8 cellular contexts compared by ENCODE assay signal in the genomic region with DNA sequence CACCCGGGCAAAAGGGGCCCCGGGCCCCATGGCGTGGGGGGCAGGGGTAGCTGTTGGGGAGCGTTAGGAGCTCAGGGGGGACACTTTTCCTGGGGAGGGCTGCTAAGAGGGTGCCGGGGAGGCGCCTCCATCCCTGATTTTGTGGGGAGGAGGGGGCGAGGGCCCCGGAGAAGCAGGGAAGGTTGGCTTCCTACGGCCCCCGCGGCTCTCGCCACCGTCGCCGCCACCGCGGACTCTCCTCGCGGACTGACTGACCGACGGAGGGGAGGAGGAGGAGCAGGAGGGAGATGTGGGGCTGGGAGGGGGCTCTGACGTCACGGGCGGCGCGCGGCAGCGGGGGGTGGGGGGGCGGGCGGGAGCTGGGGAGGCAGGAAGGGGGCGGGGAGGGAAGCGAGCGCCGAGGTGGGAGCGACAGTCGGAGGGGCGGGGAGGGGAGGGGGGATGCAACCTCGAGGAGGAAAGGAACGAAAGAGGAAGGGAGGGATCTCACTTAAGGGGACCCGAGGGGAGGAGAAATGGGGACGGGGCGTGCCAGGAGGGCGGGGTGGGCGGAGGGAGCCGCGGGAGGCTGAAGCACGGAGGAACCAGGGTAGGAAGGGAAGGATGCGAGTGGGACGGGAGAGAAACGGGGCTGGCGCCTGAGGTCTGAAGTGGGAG. TPM values are rescaled to one million over a fixed set of nuclear protein-coding genes. Genes with fewer than 3 reads are reported as not detected.
DNase-seq lines count a peak whose midpoint lies in the region; ATAC-seq, FAIRE-seq and TF ChIP-seq lines count a peak whose summit lies in the region.

No MANE protein-coding gene starts in this region.

- H3K9me3 ChIP-seq in A673 (ENCODE audit: low read depth, low read length, poor library complexity, severe bottlenecking) (no peaks in the 10 kb centered on the region), gastroesophageal sphincter (no peaks in the 10 kb centered on the region), thoracic aorta (no peaks in the 10 kb centered on the region)

- peaks cover 43% of the 10 kb centered on the region for H3K4me1 Mint-ChIP-seq in activated naive CD4-positive, alpha-beta T cell treated with anti-CD3 and anti-CD28 coated beads, Interleukin-2, amount 50 U/mL, for 24 hours
- peaks cover 84% of the 10 kb centered on the region for H3K4me1 Mint-ChIP-seq in neural crest cell

- H3K9me3 Mint-ChIP-seq in activated naive CD4-positive, alpha-beta T cell treated with anti-CD3 and anti-CD28 coated beads, Interleukin-2, amount 50 U/mL, for 24 hours = no peaks in the 10 kb centered on the region
- H3K9me3 Mint-ChIP-seq in neural crest cell = no peaks in the 10 kb centered on the region

- POLR2A ChIA-PET in A673 (lab: Charles Lee; ENCODE audit: low non-redundant PET) = interaction anchor here (0.5 to 0.6 kb wide), 3 partner anchors 22 to 877 kb away, joined by 3 to 4 read pairs (median 4); no protein-coding TSS in a partner anchor

- H3K4me1 ChIP-seq in A673 (ENCODE audit: insufficient read depth, low read length, poor library complexity, severe bottlenecking) = peaks cover 58% of the 10 kb centered on the region
- H3K4me1 ChIP-seq in gastroesophageal sphincter = peaks cover 0 to 55% (median 20%) of the 10 kb centered on the region in 3 donors
- H3K4me1 ChIP-seq in thoracic aorta (ENCODE audit: control insufficient read depth in 1 of 2, low read depth in 2 of 2) = peaks cover 9 to 43% of the 10 kb centered on the region in 2 donors

- H3K36me3 ChIP-seq in A673 (ENCODE audit: insufficient read depth, low read length, poor library complexity, severe bottlenecking) (peaks cover 13% of the 10 kb centered on the region), gastroesophageal sphincter (peaks cover 0 to 13% of the 10 kb centered on the region in 2 donors), thoracic aorta (no peaks in the 10 kb centered on the region)

- peak overlapping the region; percentile 19 for H3K27ac Mint-ChIP-seq in activated naive CD4-positive, alpha-beta T cell treated with anti-CD3 and anti-CD28 coated beads, Interleukin-2, amount 50 U/mL, for 24 hours
- peak overlapping the region; percentile 65 for H3K27ac Mint-ChIP-seq in neural crest cell (ENCODE audit: unreplicated experiment)

- no peaks in the 10 kb centered on the region for H3K36me3 Mint-ChIP-seq in activated naive CD4-positive, alpha-beta T cell treated with anti-CD3 and anti-CD28 coated beads, Interleukin-2, amount 50 U/mL, for 24 hours
- H3K36me3 Mint-ChIP-seq in neural crest cell (ENCODE audit: low read depth) = peaks cover 14% of the 10 kb centered on the region

- TF ChIP-seq POLR2A in H54 (IDR thresholded peaks at IDR 0.05; ENCODE audit: low read depth, low read length) (peak; percentile 93), gastroesophageal sphincter (IDR thresholded peaks at IDR 0.05) (peak; percentile 66 to 71)

- intact Hi-C loops in A673 (cut with micrococcal nuclease; ENCODE audit: unreplicated experiment) = no loop called here

- peak; percentile 65 for ATAC-seq in gastroesophageal sphincter
- ATAC-seq in thoracic aorta (ENCODE audit: insufficient number of reproducible peaks, low FRiP score, low read depth) = peak; percentile 56
- ATAC-seq in GM21381 (IDR thresholded peaks at IDR 0.05; ENCODE audit: unreplicated experiment) = no peak

- H3K27ac ChIP-seq in A673 (ENCODE audit: low read depth, low read length, poor library complexity, severe bottlenecking) = peak overlapping the region; percentile 87
- H3K27ac ChIP-seq in gastroesophageal sphincter = peak overlapping the region; percentile 62 to 89 (median 86)
- H3K27ac ChIP-seq in thoracic aorta = peak overlapping the region; percentile 42 to 64

- in situ Hi-C loops in SK-MEL-5 (cut with HindIII; ENCODE audit: low pct_unique_long_range_greater_than_20kb, low sequenced_read_pairs) = no loop called here

- CTCF ChIA-PET in A673 (lab: Charles Lee) = interaction anchor here (0.6 to 1.6 kb wide), 3 partner anchors 12 to 26 kb away, joined by 6 to 8 read pairs (median 7); no protein-coding TSS in a partner anchor

- FAIRE-seq in H54 (lab: Jason Lieb, UNC) = no peak

- no peak for TF ChIP-seq EP300 in gastroesophageal sphincter (IDR thresholded peaks at IDR 0.05)

- H3K27me3 ChIP-seq in A673 (replicated peaks; ENCODE audit: insufficient read depth, low read depth, low read length, poor library complexity) (no peaks in the 10 kb centered on the region), gastroesophageal sphincter (no peaks in the 10 kb centered on the region), thoracic aorta (replicated peaks; ENCODE audit: insufficient read depth) (no peaks in the 10 kb centered on the region)

- BruUV-seq in A673 (replicated peaks; lab: Mats Ljungman, UMichigan) = no TSS peak

- DNase-seq in A673 (ENCODE audit: low spot score) (peak; percentile 95), H54 (ENCODE audit: insufficient read length, low spot score) (peak; percentile 81), SK-MEL-5 (ENCODE audit: low read depth, low spot score) (peak; percentile 57), neural crest cell (ENCODE audit: low read depth, low spot score) (peak; percentile 58), thoracic aorta (ENCODE audit: low spot score) (peak; percentile 42)

- peaks cover 2% of the 10 kb centered on the region for H3K27me3 Mint-ChIP-seq in activated naive CD4-positive, alpha-beta T cell treated with anti-CD3 and anti-CD28 coated beads, Interleukin-2, amount 50 U/mL, for 24 hours
- peaks cover 38% of the 10 kb centered on the region for H3K27me3 Mint-ChIP-seq in neural crest cell (ENCODE audit: low read depth)

- H3K4me3 ChIP-seq in A673 (ENCODE audit: low read depth, low read length, poor library complexity, severe bottlenecking) (peak overlapping the region; percentile 90), gastroesophageal sphincter (peak overlapping the region; percentile 54 to 63), thoracic aorta (peak overlapping the region; percentile 74)

- peak overlapping the region; percentile 93 for H3K4me3 Mint-ChIP-seq in activated naive CD4-positive, alpha-beta T cell treated with anti-CD3 and anti-CD28 coated beads, Interleukin-2, amount 50 U/mL, for 24 hours
- peak overlapping the region; percentile 94 for H3K4me3 Mint-ChIP-seq in neural crest cell

- TF ChIP-seq CTCF in A673 (conservative IDR thresholded peaks at IDR 0.05; ENCODE audit: low read depth, low read length) (no peak), gastroesophageal sphincter (IDR thresholded peaks at IDR 0.05) (no peak), neural crest cell (conservative IDR thresholded peaks at IDR 0.05) (no peak), thoracic aorta (IDR thresholded peaks at IDR 0.05) (no peak)

- WGBS in gastroesophageal sphincter (ENCODE audit: low coverage in 1 of 2), 2 donors = 0 to 2% methylated on average over 6 to 16 of the region's 51 CpGs

RNA-seq across cellular contexts. Expression of gene GABBR1, which starts 5.1 kb away (rescaled TPM):
- total RNA-seq in A673 (2021) (72.4 and 81.3 TPM in 2 replicates), gastroesophageal sphincter (10 to 100 TPM; 17.8 to 90.1 (median 44.8) TPM), neural crest cell (79.7 and 91.6 TPM in 2 replicates), thoracic aorta (100 to 1,000 TPM in 1 of 2 donors, 10 to 100 TPM in 1; 63.2 to 112 TPM)
- 9.4 and 10.7 TPM in 2 replicates for total RNA-seq in SK-MEL-5 (2014; rRNA removed; shearing (Covaris generic))
- polyA plus RNA-seq in SK-MEL-5 (2015; cell fraction: cytosol; rRNA removed) = 14.9 and 20.3 TPM in 2 replicates
- polyA plus RNA-seq in SK-MEL-5 (2015; cell fraction: nucleus; rRNA removed) = 214 and 232 TPM in 2 replicates

RNA-seq across cellular contexts. Expression of gene MOG, which starts 29.0 kb away (rescaled TPM):
- total RNA-seq in A673 (2021) (not detected in 2 replicates), gastroesophageal sphincter (not detected), neural crest cell (not detected in 2 replicates), thoracic aorta (not detected)
- not detected in 2 replicates for total RNA-seq in SK-MEL-5 (2014; rRNA removed; shearing (Covaris generic))
- 0.12 TPM in 1 of 2 replicates, not detected in the other for polyA plus RNA-seq in SK-MEL-5 (2015; cell fraction: cytosol; rRNA removed)
- polyA plus RNA-seq in SK-MEL-5 (2015; cell fraction: nucleus; rRNA removed) = not detected in 2 replicates

RNA-seq across cellular contexts. Expression of gene OR2H2, which starts 43.0 kb away (rescaled TPM):
- total RNA-seq in A673 (2021) (not detected in 2 replicates), gastroesophageal sphincter (not detected), neural crest cell (not detected in 2 replicates), thoracic aorta (not detected)
- total RNA-seq in SK-MEL-5 (2014; rRNA removed; shearing (Covaris generic)) = not detected in 2 replicates
- polyA plus RNA-seq in SK-MEL-5 (2015; cell fraction: cytosol; rRNA removed) = not detected in 2 replicates
- polyA plus RNA-seq in SK-MEL-5 (2015; cell fraction: nucleus; rRNA removed) = not detected in 2 replicates

RNA-seq across cellular contexts. Expression of gene ZFP57, which starts 53.1 kb away (rescaled TPM):
- total RNA-seq in A673 (2021) = not detected in 2 replicates
- total RNA-seq in SK-MEL-5 (2014; rRNA removed; shearing (Covaris generic)) = not detected in 2 replicates
- polyA plus RNA-seq in SK-MEL-5 (2015; cell fraction: cytosol; rRNA removed) = not detected in 2 replicates
- not detected in 2 replicates for polyA plus RNA-seq in SK-MEL-5 (2015; cell fraction: nucleus; rRNA removed)
- total RNA-seq in gastroesophageal sphincter = 1 to 10 TPM in 2 of 4 donors, not detected in 2; 4.7 to 6.2 TPM
- total RNA-seq in neural crest cell = not detected in 2 replicates
- total RNA-seq in thoracic aorta = 1 to 10 TPM in 1 of 2 donors, not detected in 1; 3.2 TPM

Comparison
In these comparisons a context has a peak if more than half of its experiments do, and no peak if none do; other contexts are left out.
1. DNase-seq: peak in every context shown above with its lines; median percentile 95 in A673; 81 in H54; 58 in neural crest cell; 57 in SK-MEL-5; 42 in thoracic aorta.